ENCODE assay signal across 7 cellular contexts in the genomic region with DNA sequence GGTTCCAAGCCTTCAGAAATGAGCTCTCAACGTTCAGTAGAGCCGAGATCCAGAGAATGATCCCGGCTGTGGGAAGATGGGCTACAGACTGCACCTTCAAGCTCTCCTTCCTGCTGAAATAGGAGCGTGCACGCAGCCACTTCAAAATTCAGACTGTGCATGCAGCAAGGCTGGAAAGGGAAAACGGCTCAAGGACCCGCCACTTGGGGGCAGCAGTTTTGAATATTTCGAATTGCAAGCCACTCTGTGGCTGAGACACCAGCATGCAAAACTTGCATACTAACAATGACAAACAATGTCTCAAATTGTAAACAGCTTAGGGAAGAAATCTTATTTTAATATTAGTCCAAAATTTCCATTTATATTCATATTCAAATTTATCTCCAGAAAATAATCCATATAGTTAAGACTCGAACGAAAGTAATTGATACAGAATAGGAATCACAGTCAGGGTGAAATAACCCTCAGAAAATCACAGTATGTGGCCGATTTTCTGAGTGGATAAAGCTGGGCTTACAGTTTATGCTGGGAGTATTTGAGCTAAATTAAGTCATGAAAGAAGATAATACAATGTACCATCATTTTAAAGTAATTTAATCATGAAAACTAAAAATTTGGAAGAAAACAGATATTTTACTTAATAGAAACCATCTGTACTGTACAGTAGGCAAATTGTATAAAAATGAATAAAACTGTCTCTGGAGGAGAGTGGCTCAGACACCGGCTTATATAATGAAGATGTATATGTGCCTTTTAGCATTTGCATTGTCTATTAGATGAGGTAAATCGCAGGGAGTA.
DNase-seq lines count a peak whose midpoint lies in the region; ATAC-seq, FAIRE-seq and TF ChIP-seq lines count a peak whose summit lies in the region.

No MANE protein-coding gene starts in this region.

- peaks cover 23% of the 10 kb centered on the region for H3K27me3 ChIP-seq in cardiac muscle cell

- ATAC-seq in HG02938 (IDR thresholded peaks at IDR 0.05; ENCODE audit: unreplicated experiment), result peak; percentile 65
- no peak for ATAC-seq in HG03025 (IDR thresholded peaks at IDR 0.05; ENCODE audit: low FRiP score, unreplicated experiment)

- DNase-seq in OCI-M1 (lab: John Stamatoyannopoulos, UW) (peak; percentile 80), cardiac muscle cell (ENCODE audit: low read depth in 1 of 2, low spot score in 1 of 2) (peak; percentile 68 to 84), retinal pigment epithelial cell (ENCODE audit: low read depth) (peak; percentile 1)
- DNase-seq in activated effector memory CD4-positive, alpha-beta T cell treated with anti-CD3 and anti-CD28 coated beads, Interleukin-2, amount 50 U/mL, for 16 hours, result peak; percentile 77

- no peaks in the 10 kb centered on the region for H3K36me3 ChIP-seq in cardiac muscle cell

- H3K4me3 ChIP-seq in cardiac muscle cell (no peak overlapping the region), retinal pigment epithelial cell (ENCODE audit: low read length) (no peak overlapping the region)

- peak; percentile 51 for FAIRE-seq in G401.6 (lab: Jason Lieb, UNC)

- TF ChIP-seq CTCF in cardiac muscle cell (IDR thresholded peaks at IDR 0.05; ENCODE audit: low read depth, low read length) (peak; percentile 75), retinal pigment epithelial cell (conservative IDR thresholded peaks at IDR 0.05; ENCODE audit: low read depth, low read length) (peak; percentile 67)

- no peaks in the 10 kb centered on the region for H3K9me3 ChIP-seq in cardiac muscle cell (ENCODE audit: low read depth)

- no peak overlapping the region for H3K27ac ChIP-seq in cardiac muscle cell

- no peaks in the 10 kb centered on the region for H3K4me1 ChIP-seq in cardiac muscle cell (ENCODE audit: low read depth)

Comparison
In these comparisons a context has a peak if more than half of its experiments do, and no peak if none do; other contexts are left out.
1. DNase-seq: peak in every context shown above with its lines; median percentile 80 in OCI-M1; 77 in activated effector memory CD4-positive, alpha-beta T cell treated with anti-CD3 and anti-CD28 coated beads, Interleukin-2, amount 50 U/mL, for 16 hours; 76 in cardiac muscle cell; 1 in retinal pigment epithelial cell.